8 cellular contexts compared by ENCODE assay signal in the genomic region with DNA sequence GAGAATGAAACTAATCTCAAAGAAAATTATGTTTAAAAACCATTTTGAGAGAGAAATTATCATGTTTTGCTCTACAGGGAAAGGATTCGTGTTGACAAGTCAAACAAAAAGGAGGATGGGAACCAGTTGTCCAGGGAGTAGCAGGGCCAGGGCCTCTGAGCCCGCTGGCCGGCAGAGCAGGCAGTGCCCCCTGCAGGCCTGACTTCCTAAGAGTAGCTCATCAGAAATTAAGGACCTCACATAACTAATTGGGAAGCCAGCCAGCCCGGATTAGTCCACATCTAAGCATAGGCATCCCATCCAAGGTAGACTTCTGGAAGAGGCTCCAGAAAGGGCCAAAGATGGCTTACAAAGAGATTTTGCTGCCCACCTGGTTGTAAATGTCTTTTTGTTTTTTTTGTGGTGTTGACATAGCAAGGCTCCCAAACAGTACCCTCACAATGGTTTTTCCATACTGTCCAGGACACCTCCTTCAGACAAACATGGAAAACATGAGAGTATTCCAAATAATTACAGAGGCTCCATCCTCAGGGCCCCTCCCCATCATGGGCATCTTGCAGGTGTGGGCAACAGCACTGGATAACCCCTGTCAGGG.
A peak's percentile ranks its signal among the peaks of the same experiment; 100 is the strongest.
DNase-seq lines count a peak whose midpoint lies in the region; ATAC-seq, FAIRE-seq and TF ChIP-seq lines count a peak whose summit lies in the region.

No MANE protein-coding gene starts in this region.

- no peaks in the 10 kb centered on the region for H3K36me3 Mint-ChIP-seq in activated CD4-positive, alpha-beta T cell treated with anti-CD3 and anti-CD28 coated beads for 36 hours (ENCODE audit: low read depth)
- H3K36me3 Mint-ChIP-seq in mesothelial cell of epicardium, result no peaks in the 10 kb centered on the region

- CTCF ChIA-PET in activated CD4-positive, alpha-beta T cell treated with anti-CD3 and anti-CD28 coated beads for 36 hours (lab: Charles Lee), result interaction anchor here (0.8 to 1.4 kb wide), 2 partner anchors 14 to 809 kb away, joined by 3 read pairs; no protein-coding TSS in a partner anchor
- CTCF ChIA-PET in endothelial cell of umbilical vein (lab: Charles Lee), result interaction anchor here (0.5 to 2.5 kb wide), 55 partner anchors 8 to 809 kb away, joined by 3 to 33 read pairs (median 4); no protein-coding TSS in a partner anchor

- H3K9me3 Mint-ChIP-seq in activated CD4-positive, alpha-beta T cell treated with anti-CD3 and anti-CD28 coated beads for 36 hours (ENCODE audit: low read depth), result peaks cover 2% of the 10 kb centered on the region
- peaks cover 7% of the 10 kb centered on the region for H3K9me3 Mint-ChIP-seq in mesothelial cell of epicardium

- no peaks in the 10 kb centered on the region for H3K27me3 Mint-ChIP-seq in activated CD4-positive, alpha-beta T cell treated with anti-CD3 and anti-CD28 coated beads for 36 hours
- no peaks in the 10 kb centered on the region for H3K27me3 Mint-ChIP-seq in mesothelial cell of epicardium (ENCODE audit: low read depth)

- dilution Hi-C loops in endothelial cell of umbilical vein (cut with MboI; ENCODE audit: extremely low pct_ligation_motif_present, low sequenced_read_pairs), result no loop called here

- H3K27ac Mint-ChIP-seq in activated CD4-positive, alpha-beta T cell treated with anti-CD3 and anti-CD28 coated beads for 36 hours, result no peak overlapping the region
- no peak overlapping the region for H3K27ac Mint-ChIP-seq in mesothelial cell of epicardium

- peak; percentile 83 for FAIRE-seq in endothelial cell of umbilical vein (lab: Jason Lieb, UNC)

- H3K9me3 ChIP-seq in MM.1S (replicated peaks; ENCODE audit: insufficient read depth, low read length) (no peaks in the 10 kb centered on the region), endothelial cell of umbilical vein (replicated peaks; ENCODE audit: control insufficient read depth, insufficient read depth, low read length) (no peaks in the 10 kb centered on the region)

- no peaks in the 10 kb centered on the region for H3F3A ChIP-seq in MM.1S (ENCODE audit: insufficient read depth, low read length)

- no peaks in the 10 kb centered on the region for H3K79me2 ChIP-seq in MM.1S (ENCODE audit: low read length)
- no peaks in the 10 kb centered on the region for H3K79me2 ChIP-seq in endothelial cell of umbilical vein (ENCODE audit: control insufficient read depth, insufficient read depth, low read length)

- BruUV-seq in endothelial cell of umbilical vein (replicated peaks; lab: Mats Ljungman, UMichigan), result no TSS peak

- H3K27ac ChIP-seq in MM.1S (ENCODE audit: low read length) (no peak overlapping the region), endothelial cell of umbilical vein (ENCODE audit: insufficient read depth, low read depth, low read length) (no peak overlapping the region)

- no peaks in the 10 kb centered on the region for H3K4me1 ChIP-seq in MM.1S (ENCODE audit: low read length)
- H3K4me1 ChIP-seq in endothelial cell of umbilical vein (ENCODE audit: control insufficient read depth, extremely low read depth, insufficient read depth, low read length), result peaks cover 11% of the 10 kb centered on the region

- peak; percentile 74 for TF ChIP-seq CTCF in MM.1S (IDR thresholded peaks at IDR 0.05; ENCODE audit: low read length)
- peak; percentile 68 to 73 for TF ChIP-seq CTCF in endothelial cell of umbilical vein (IDR thresholded peaks at IDR 0.05; ENCODE audit: extremely low read depth in 1 of 2, insufficient read depth in 1 of 2, low read depth in 1 of 2, low read length in 2 of 2)
- peak; percentile 26 for TF ChIP-seq CTCF in mesothelial cell of epicardium (IDR thresholded peaks at IDR 0.05; ENCODE audit: unreplicated experiment)

- H3K4me2 ChIP-seq in MM.1S (ENCODE audit: low read depth, low read length) (no peak overlapping the region), endothelial cell of umbilical vein (ENCODE audit: insufficient read depth, low read length) (no peak overlapping the region)

- no peak for TF ChIP-seq POLR2A in endothelial cell of umbilical vein (IDR thresholded peaks at IDR 0.05; ENCODE audit: low read depth, low read length)

- no peaks in the 10 kb centered on the region for H3K9me1 ChIP-seq in endothelial cell of umbilical vein (replicated peaks; ENCODE audit: control insufficient read depth, extremely low read depth, insufficient read depth, low read length)

- POLR2A ChIA-PET in activated CD4-positive, alpha-beta T cell treated with anti-CD3 and anti-CD28 coated beads for 36 hours (lab: Charles Lee), result no interaction called here
- POLR2A ChIA-PET in endothelial cell of umbilical vein (lab: Charles Lee), result no interaction called here

- H3K9ac ChIP-seq in MM.1S (ENCODE audit: low read length) (no peak overlapping the region), endothelial cell of umbilical vein (replicated peaks; ENCODE audit: extremely low read depth, insufficient read depth, low read length) (no peak overlapping the region)

- no peaks in the 10 kb centered on the region for H3K4me1 Mint-ChIP-seq in activated CD4-positive, alpha-beta T cell treated with anti-CD3 and anti-CD28 coated beads for 36 hours
- peaks cover 27% of the 10 kb centered on the region for H3K4me1 Mint-ChIP-seq in mesothelial cell of epicardium

- no peak overlapping the region for H2AFZ ChIP-seq in MM.1S (ENCODE audit: low read length)
- no peak overlapping the region for H2AFZ ChIP-seq in endothelial cell of umbilical vein (ENCODE audit: low read depth, low read length)

- no peaks in the 10 kb centered on the region for H3K9me2 ChIP-seq in MM.1S (replicated peaks; ENCODE audit: insufficient read depth, low read length)

- no peaks in the 10 kb centered on the region for H3K36me3 ChIP-seq in MM.1S (replicated peaks; ENCODE audit: insufficient read depth, low read length)
- H3K36me3 ChIP-seq in endothelial cell of umbilical vein (ENCODE audit: control insufficient read depth in 2 of 2, extremely low read depth in 1 of 2, insufficient read depth in 2 of 2, low read length in 2 of 2), result no peaks in the 10 kb centered on the region

- DNase-seq in NCI-H2081 (lab: John Stamatoyannopoulos, UW) (peak; percentile 25 to 26), NCI-H2081 treated with DMSO at 0.1 percent for 48 hours (lab: John Stamatoyannopoulos, UW) (no peak), MM.1S (peak; percentile 56), endothelial cell of umbilical vein (ENCODE audit: low read depth, low spot score) (peak; percentile 68), mesothelial cell of epicardium (ENCODE audit: low spot score in 2 of 2, unreplicated experiment in 2 of 2) (no peak)
- peak; percentile 65 for DNase-seq in activated CD4-positive, alpha-beta T cell treated with anti-CD3 and anti-CD28 coated beads for 36 hours

- intact Hi-C loops in activated CD4-positive, alpha-beta T cell treated with anti-CD3 and anti-CD28 coated beads for 36 hours (cut with DNase I, micrococcal nuclease), result loop anchor here in 1 of 2 experiments (1.0 to 10.0 kb wide), 4 partner anchors 494 to 666 kb away; no protein-coding TSS in a partner anchor
- intact Hi-C loops in endothelial cell of umbilical vein (cut with micrococcal nuclease), result loop anchor here (1.0 to 10.0 kb wide), 7 partner anchors 76 to 644 kb away; no protein-coding TSS in a partner anchor

- no peak overlapping the region for H3K4me3 Mint-ChIP-seq in activated CD4-positive, alpha-beta T cell treated with anti-CD3 and anti-CD28 coated beads for 36 hours
- H3K4me3 Mint-ChIP-seq in mesothelial cell of epicardium, result no peak overlapping the region

- no peaks in the 10 kb centered on the region for H3K27me3 ChIP-seq in MM.1S (replicated peaks; ENCODE audit: insufficient read depth, low read length)
- no peaks in the 10 kb centered on the region for H3K27me3 ChIP-seq in endothelial cell of umbilical vein (ENCODE audit: control insufficient read depth in 2 of 2, insufficient read depth in 2 of 2, low read length in 2 of 2)

- no peak for ATAC-seq in activated CD4-positive, alpha-beta T cell treated with anti-CD3 and anti-CD28 coated beads for 36 hours
- no peak for ATAC-seq in HG02571 (IDR thresholded peaks at IDR 0.05; ENCODE audit: unreplicated experiment)
- no peak for ATAC-seq in GM21381 (IDR thresholded peaks at IDR 0.05; ENCODE audit: unreplicated experiment)

- no peak overlapping the region for H3K4me3 ChIP-seq in MM.1S (ENCODE audit: low read length)
- no peak overlapping the region for H3K4me3 ChIP-seq in endothelial cell of umbilical vein (replicated peaks in 1 of 3; ENCODE audit: insufficient read depth in 1 of 3, low read depth in 1 of 3, low read length in 3 of 3)

- H4K20me1 ChIP-seq in MM.1S (ENCODE audit: insufficient read depth, low read length) (no peaks in the 10 kb centered on the region), endothelial cell of umbilical vein (replicated peaks; ENCODE audit: control insufficient read depth, extremely low read depth, insufficient read depth, low read length) (no peaks in the 10 kb centered on the region)

TF ChIP-seq in endothelial cell of umbilical vein, 7 proteins besides CTCF, POLR2A, EP300 and RAD21:
- TF ChIP-seq POLR2AphosphoS5 (IDR thresholded peaks at IDR 0.05; ENCODE audit: insufficient read depth, low read depth, low read length) (no peak), JUN (IDR thresholded peaks at IDR 0.05; ENCODE audit: borderline replicate concordance, insufficient read depth, insufficient read length, low read depth) (no peak), FOS (IDR thresholded peaks at IDR 0.05; ENCODE audit: borderline replicate concordance, insufficient read depth, low read length) (no peak), GATA2 (IDR thresholded peaks at IDR 0.05; ENCODE audit: insufficient read depth, insufficient read length, low read depth, low read length) (no peak), MYC (IDR thresholded peaks at IDR 0.05; ENCODE audit: low read depth, low read length) (no peak), EZH2 (IDR thresholded peaks at IDR 0.05; ENCODE audit: borderline replicate concordance, low read depth, low read length, severe bottlenecking) (no peak)
- TF ChIP-seq, protein P1, sequence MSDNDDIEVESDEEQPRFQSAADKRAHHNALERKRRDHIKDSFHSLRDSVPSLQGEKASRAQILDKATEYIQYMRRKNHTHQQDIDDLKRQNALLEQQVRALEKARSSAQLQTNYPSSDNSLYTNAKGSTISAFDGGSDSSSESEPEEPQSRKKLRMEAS (IDR thresholded peaks at IDR 0.05; ENCODE audit: insufficient read depth, insufficient read length), result no peak

Comparison
In these comparisons a context has a peak if more than half of its experiments do, and no peak if none do; other contexts are left out.
1. DNase-seq: peak in NCI-H2081 (2 of 2), MM.1S (single experiment), activated CD4-positive, alpha-beta T cell treated with anti-CD3 and anti-CD28 coated beads for 36 hours (single experiment) and endothelial cell of umbilical vein (single experiment); none in NCI-H2081 treated with DMSO at 0.1 percent for 48 hours (single experiment) and mesothelial cell of epicardium (0 of 2).
2. Peak in every context shown above with its lines, with median percentiles within 50 percentile points of each other: CTCF ChIP-seq.